In the genomic region with DNA sequence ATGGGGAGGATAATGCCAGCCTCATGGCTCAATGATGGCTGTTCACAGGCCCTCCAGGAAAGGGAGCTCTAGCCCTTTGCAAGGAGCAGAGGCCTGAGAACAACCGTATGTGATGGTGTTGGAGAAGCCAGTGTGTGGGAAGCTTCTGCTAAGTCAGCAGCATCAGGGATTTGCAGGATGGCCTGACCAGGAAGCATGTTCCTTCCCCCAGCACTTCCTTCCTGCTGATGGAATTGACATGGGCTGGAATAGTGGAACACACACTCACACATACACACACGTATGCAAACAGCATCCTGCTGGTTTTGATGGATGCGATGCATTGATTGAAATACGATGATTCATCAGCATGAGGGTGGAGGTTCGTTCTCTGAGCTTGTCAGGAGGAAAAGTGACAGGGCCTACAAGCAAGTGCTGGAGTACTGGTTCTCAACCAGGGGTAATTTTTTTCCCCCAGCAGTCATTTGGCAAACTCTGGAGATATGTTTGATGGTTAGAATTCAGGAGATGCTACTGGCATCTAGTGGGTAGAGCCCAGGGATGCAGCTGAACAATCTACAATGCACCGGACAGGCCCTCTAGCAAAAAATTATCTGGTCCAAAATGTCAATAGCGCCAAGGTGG, we compare ENCODE assay signal across 2 cellular contexts.
TF ChIP-seq lines count a peak whose summit lies in the region.

No MANE protein-coding gene starts in this region.

TF ChIP-seq in IMR-90, 13 proteins besides CTCF, POLR2A, EP300 and RAD21:
- peak; percentile 10; the same call in 1 of the 2 replicates for TF ChIP-seq MAFK (IDR thresholded peaks at IDR 0.05; ENCODE audit: low read depth, low read length)
- no peak for TF ChIP-seq MXI1 (IDR thresholded peaks at IDR 0.05; ENCODE audit: borderline replicate concordance, low read depth, low read length)
- TF ChIP-seq FOS (IDR thresholded peaks at IDR 0.05; ENCODE audit: low read depth, low read length), result no peak
- TF ChIP-seq, protein P1, sequence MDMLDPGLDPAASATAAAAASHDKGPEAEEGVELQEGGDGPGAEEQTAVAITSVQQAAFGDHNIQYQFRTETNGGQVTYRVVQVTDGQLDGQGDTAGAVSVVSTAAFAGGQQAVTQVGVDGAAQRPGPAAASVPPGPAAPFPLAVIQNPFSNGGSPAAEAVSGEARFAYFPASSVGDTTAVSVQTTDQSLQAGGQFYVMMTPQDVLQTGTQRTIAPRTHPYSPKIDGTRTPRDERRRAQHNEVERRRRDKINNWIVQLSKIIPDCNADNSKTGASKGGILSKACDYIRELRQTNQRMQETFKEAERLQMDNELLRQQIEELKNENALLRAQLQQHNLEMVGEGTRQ (IDR thresholded peaks at IDR 0.05; ENCODE audit: low read depth, low read length), result no peak
- TF ChIP-seq MAZ (IDR thresholded peaks at IDR 0.05; ENCODE audit: borderline replicate concordance, low read depth, low read length), result no peak
- no peak for TF ChIP-seq NFE2L2 (IDR thresholded peaks at IDR 0.05; ENCODE audit: low read depth, low read length)
- TF ChIP-seq BHLHE40 (IDR thresholded peaks at IDR 0.05; ENCODE audit: low read depth, low read length), result no peak
- TF ChIP-seq SMC3 (IDR thresholded peaks at IDR 0.05; ENCODE audit: low read depth, low read length), result no peak

TF ChIP-seq in HepG2, 621 proteins besides CTCF, POLR2A, EP300 and RAD21:
- TF ChIP-seq ZNF770 (CRISPR knock-in tag; IDR thresholded peaks at IDR 0.05) (no peak), NFIC (IDR thresholded peaks at IDR 0.05; ENCODE audit: low read length) (no peak), MAFF (IDR thresholded peaks at IDR 0.05; ENCODE audit: low read depth, low read length) (peak; percentile 24; the same call in 1 of the 2 replicates), MAFK (conservative IDR thresholded peaks at IDR 0.05 in 1 of 2, IDR thresholded peaks at IDR 0.05 in 1 of 2; ENCODE audit: low read length in 2 of 2) (peak in 1 of 2 experiments; percentile 43; a peak in 2 of 4 replicates)
